ENCODE assay signal across 26 cellular contexts in genomic region chr6:101341926-101342325, GRCh38. TPM values are rescaled to one million over a fixed set of nuclear protein-coding genes. Genes with fewer than 3 reads are reported as not detected.
DNase-seq lines count a peak whose midpoint lies in the region; ATAC-seq, FAIRE-seq and TF ChIP-seq lines count a peak whose summit lies in the region.
"Had no signal": no experiment of that assay in that cellular context is flagged by ENCODE, and none has a peak within 500 bp of the region (broad histone marks: within the 10 kb centered on the region; RNA-seq: fewer than 3 reads in every experiment).

No MANE protein-coding gene starts in this region.

- H3K9me3 Mint-ChIP-seq in GM23338 (no peaks in the 10 kb centered on the region; the same call in 2 of the 3 replicates), endodermal cell (no peaks in the 10 kb centered on the region)

- H3K79me2 ChIP-seq in GM23338 (replicated peaks; ENCODE audit: insufficient read depth), result no peaks in the 10 kb centered on the region

- H3K4me2 ChIP-seq in GM23338, result no peak overlapping the region
- H3K4me2 ChIP-seq: A549; BLaER1 treated with 17β-estradiol and CSF1 and Interleukin-3, amounts not matched to agents 10 nM and 100 nM had no signal

- no peaks in the 10 kb centered on the region for H3K9me3 ChIP-seq in WERI-Rb-1 (ENCODE audit: severe bottlenecking)
- no peaks in the 10 kb centered on the region for H3K9me3 ChIP-seq in endodermal cell (ENCODE audit: control insufficient read depth, low read length)
- no peaks in the 10 kb centered on the region for H3K9me3 ChIP-seq in thyroid gland
- H3K9me3 ChIP-seq: A549; BE2C; BLaER1 treated with 17β-estradiol and CSF1 and Interleukin-3, amounts not matched to agents 10 nM and 100 nM had no signal

- H3K27ac Mint-ChIP-seq in GM23338, result no peak overlapping the region
- no peak overlapping the region for H3K27ac Mint-ChIP-seq in endodermal cell
- H3K27ac Mint-ChIP-seq: CD14-positive monocyte; CD4-positive, alpha-beta memory T cell had no signal

- H3K9me2 ChIP-seq in GM23338 (ENCODE audit: insufficient read depth), result 0 out of 2 replicates have a peak, but pooled peaks cover 7% of the 10 kb centered on the region

- H3K27me3 ChIP-seq in GM23338 (ENCODE audit: insufficient read depth), result no peaks in the 10 kb centered on the region
- no peaks in the 10 kb centered on the region for H3K27me3 ChIP-seq in WERI-Rb-1 (ENCODE audit: insufficient read depth, low read depth, severe bottlenecking)
- H3K27me3 ChIP-seq in endodermal cell (ENCODE audit: control insufficient read depth, insufficient read depth, low read length, poor library complexity, severe bottlenecking), result no peaks in the 10 kb centered on the region
- no peaks in the 10 kb centered on the region for H3K27me3 ChIP-seq in thyroid gland
- H3K27me3 ChIP-seq: BE2C; BLaER1 treated with 17β-estradiol and CSF1 and Interleukin-3, amounts not matched to agents 10 nM and 100 nM had no signal

- WGBS in endodermal cell (ENCODE audit: insufficient coverage in 1 of 2, insufficient read length in 1 of 2), 2 experiments, result no CpG with 5 or more reads among the region's 1 CpG
- WGBS in thyroid gland, 2 donors, result 68 to 73% methylated on average over 1 of the region's 1 CpG

- H3K4me1 ChIP-seq in GM23338 (ENCODE audit: insufficient read depth) (no peaks in the 10 kb centered on the region), endodermal cell (ENCODE audit: control insufficient read depth, insufficient read depth, low read length) (peaks cover 12% of the 10 kb centered on the region), thyroid gland (no peaks in the 10 kb centered on the region)
- H3K4me1 ChIP-seq: A549; BE2C; BLaER1 treated with 17β-estradiol and CSF1 and Interleukin-3, amounts not matched to agents 10 nM and 100 nM had no signal

- peak overlapping the region; percentile 84; the same call in 1 of the 2 replicates for H2AFZ ChIP-seq in GM23338

- ATAC-seq in GM23338 (no peak), HG03045 (IDR thresholded peaks at IDR 0.05; ENCODE audit: unreplicated experiment) (no peak)
- ATAC-seq: A549 had no signal

- TF ChIP-seq POLR2A in thyroid gland (IDR thresholded peaks at IDR 0.05), result no peak

- intact Hi-C loops in thyroid gland (cut with DNase I), result no loop called here

- H3K27me3 Mint-ChIP-seq in GM23338 (ENCODE audit: insufficient read depth, low read depth, poor library complexity) (no peaks in the 10 kb centered on the region), endodermal cell (ENCODE audit: insufficient read depth) (no peaks in the 10 kb centered on the region)
- H3K27me3 Mint-ChIP-seq: CD4-positive, alpha-beta memory T cell had no signal

- H4K20me1 ChIP-seq in GM23338 (replicated peaks; ENCODE audit: insufficient read depth), result no peaks in the 10 kb centered on the region
- H4K20me1 ChIP-seq: BLaER1 treated with 17β-estradiol and CSF1 and Interleukin-3, amounts not matched to agents 10 nM and 100 nM had no signal

- TF ChIP-seq CTCF in GM23338 (conservative IDR thresholded peaks at IDR 0.05; ENCODE audit: low read depth in 2 of 2) (no peak), WERI-Rb-1 (IDR thresholded peaks at IDR 0.05; ENCODE audit: low read depth, low read length) (no peak), endodermal cell (conservative IDR thresholded peaks at IDR 0.05) (no peak), thyroid gland (IDR thresholded peaks at IDR 0.05) (no peak)

- H3K4me3 ChIP-seq in GM23338 (no peak overlapping the region), WERI-Rb-1 (ENCODE audit: low read depth, low read length) (no peak overlapping the region), endodermal cell (ENCODE audit: low read length) (peak overlapping the region; percentile 15), thyroid gland (replicated peaks in 1 of 3) (no peak overlapping the region)
- H3K4me3 ChIP-seq: A549; BLaER1 treated with 17β-estradiol and CSF1 and Interleukin-3, amounts not matched to agents 10 nM and 100 nM had no signal

- H3K36me3 ChIP-seq in GM23338 (ENCODE audit: insufficient read depth) (no peaks in the 10 kb centered on the region), WERI-Rb-1 (no peaks in the 10 kb centered on the region), endodermal cell (ENCODE audit: control insufficient read depth, insufficient read depth, low read length) (no peaks in the 10 kb centered on the region), thyroid gland (no peaks in the 10 kb centered on the region)
- H3K36me3 ChIP-seq: BE2C; BLaER1 treated with 17β-estradiol and CSF1 and Interleukin-3, amounts not matched to agents 10 nM and 100 nM had no signal

- no peak overlapping the region for H3K27ac ChIP-seq in GM23338 (ENCODE audit: low read depth)
- H3K27ac ChIP-seq in WERI-Rb-1, result peak overlapping the region; percentile 22
- H3K27ac ChIP-seq in endodermal cell (ENCODE audit: low read depth, low read length), result no peak overlapping the region
- no peak overlapping the region for H3K27ac ChIP-seq in thyroid gland
- H3K27ac ChIP-seq: 22Rv1; A549; BLaER1 treated with 17β-estradiol and CSF1 and Interleukin-3, amounts not matched to agents 10 nM and 100 nM had no signal

- no peak overlapping the region for H3K4me3 Mint-ChIP-seq in GM23338
- H3K4me3 Mint-ChIP-seq in endodermal cell, result no peak overlapping the region
- H3K4me3 Mint-ChIP-seq: CD14-positive monocyte; CD4-positive, alpha-beta memory T cell had no signal

- H3K36me3 Mint-ChIP-seq in GM23338 (ENCODE audit: low read depth) (no peaks in the 10 kb centered on the region), endodermal cell (ENCODE audit: low read depth) (no peaks in the 10 kb centered on the region)
- H3K36me3 Mint-ChIP-seq: CD14-positive monocyte; CD4-positive, alpha-beta memory T cell had no signal

- peaks cover 2% of the 10 kb centered on the region; the same call in 2 of the 3 replicates for H3K4me1 Mint-ChIP-seq in GM23338
- H3K4me1 Mint-ChIP-seq in endodermal cell, result peaks cover 15% of the 10 kb centered on the region
- H3K4me1 Mint-ChIP-seq: CD14-positive monocyte; CD4-positive, alpha-beta memory T cell had no signal

- no peaks in the 10 kb centered on the region for H3F3A ChIP-seq in GM23338 (replicated peaks; ENCODE audit: low read depth)

- no peak overlapping the region for H3K9ac ChIP-seq in endodermal cell (ENCODE audit: extremely low read depth, low read length, poor library complexity, severe bottlenecking)
- H3K9ac ChIP-seq: BLaER1 treated with 17β-estradiol and CSF1 and Interleukin-3, amounts not matched to agents 10 nM and 100 nM had no signal

- DNase-seq in GM23338 (ENCODE audit: low spot score) (no peak), WERI-Rb-1 (no peak), endodermal cell (no peak), RCC 7860 (ENCODE audit: low spot score) (no peak), NCI-H1092 (lab: John Stamatoyannopoulos, UW) (no peak), thyroid gland (no peak)
- DNase-seq: ACHN; AML-193; BE2C; Calu3; CD4-positive, alpha-beta memory T cell; COR-L47; DMS53; DMS79 treated with DMSO at 0.1 percent for 48 hours; GF-D8; HCEC 1CT had no signal

- FAIRE-seq in A204.1 (lab: Jason Lieb, UNC), result peak; percentile 30
- FAIRE-seq in RCC 7860 (lab: Jason Lieb, UNC), result no peak
- FAIRE-seq: A549, GM12892, H54 had no signal

TF ChIP-seq in GM23338, 12 proteins besides CTCF, POLR2A, EP300 and RAD21:
- no peak for TF ChIP-seq CREB1 (CRISPR knock-in tag; IDR thresholded peaks at IDR 0.05; ENCODE audit: low read depth)
- no peak for TF ChIP-seq REST (IDR thresholded peaks at IDR 0.05; ENCODE audit: unreplicated experiment)
- TF ChIP-seq POLR2AphosphoS5 (IDR thresholded peaks at IDR 0.05; ENCODE audit: low read depth), result no peak
- no peak for TF ChIP-seq EZH2phosphoT487 (IDR thresholded peaks at IDR 0.05; ENCODE audit: unreplicated experiment)
- no peak for TF ChIP-seq ZNF331 (CRISPR knock-in tag; IDR thresholded peaks at IDR 0.05; ENCODE audit: low read depth)
- no peak for TF ChIP-seq STAT1 (IDR thresholded peaks at IDR 0.05; ENCODE audit: unreplicated experiment)

RNA-seq across cellular contexts. Expression of gene GRIK2, which starts 51.6 kb away (rescaled TPM):
- 1.6 and 3.0 TPM in 2 replicates for total RNA-seq in GM23338 (2014; rRNA removed; shearing (Covaris generic))
- 0.49 and 0.73 TPM in 2 replicates for polyA plus RNA-seq in GM23338 (2016; fragmentation: Nextera tagmentation; extraction: Ambion mirVana)
- total RNA-seq in endodermal cell, result 1 to 10 TPM in 1 of 2 donors, under 1 TPM in 1; 1.00 to 4.5 TPM
- polyA plus RNA-seq in endodermal cell (2013, experiment 1 of 2), result 2.2 TPM
- polyA plus RNA-seq in endodermal cell (2013, experiment 2 of 2), result 2.1 TPM
- total RNA-seq in thyroid gland, result 10 to 100 TPM in 2 of 4 donors, 1 to 10 TPM in 2; 1.4 to 51.9 (median 9.6) TPM
- total RNA-seq: CD4-positive, alpha-beta memory T cell; Daoy; G401 had no signal
- polyA plus RNA-seq: CD14-positive monocyte; CD4-positive, alpha-beta memory T cell had no signal
